In genomic region chr2:10720306-10720705, GRCh38 we compare ENCODE assay signal across 18 cellular contexts. TPM values are rescaled to one million over a fixed set of nuclear protein-coding genes. Genes with fewer than 3 reads are reported as not detected.
DNase-seq lines count a peak whose midpoint lies in the region; ATAC-seq, FAIRE-seq and TF ChIP-seq lines count a peak whose summit lies in the region.
"Had no signal": no experiment of that assay in that cellular context is flagged by ENCODE, and none has a peak within 500 bp of the region (broad histone marks: within the 10 kb centered on the region; RNA-seq: fewer than 3 reads in every experiment).

No MANE protein-coding gene starts in this region.

- 75% methylated on average over 7 of the region's 7 CpGs for WGBS in mesenchymal stem cell

- H2BK12ac ChIP-seq in mesenchymal stem cell (ENCODE audit: low read length in 2 of 2): no peak overlapping the region

- no peak overlapping the region for H3K4me2 ChIP-seq in mesenchymal stem cell (ENCODE audit: low read length, poor library complexity, severe bottlenecking)

- no peak overlapping the region for H3K23ac ChIP-seq in mesenchymal stem cell (ENCODE audit: low read length in 2 of 2)

- H2BK120ac ChIP-seq in mesenchymal stem cell (ENCODE audit: low read depth, low read length): no peak overlapping the region

- no peak overlapping the region for H4K91ac ChIP-seq in mesenchymal stem cell (ENCODE audit: low read length)

- POLR2A ChIA-PET in WTC11 (lab: Charles Lee): no interaction called here

- H3K4me3 Mint-ChIP-seq in stimulated activated naive CD8-positive, alpha-beta T cell treated with anti-CD3 and anti-CD28 coated beads, Interleukin-15, Interleukin-2, amounts not matched to agents 100 ng/mL and 50 ng/mL, for 24 hours: peak overlapping the region; percentile 55
- H3K4me3 Mint-ChIP-seq in WTC11: peak overlapping the region; percentile 64

- no peak overlapping the region for H3K4ac ChIP-seq in mesenchymal stem cell (ENCODE audit: low read depth in 1 of 2, low read length in 2 of 2)

- H3K36me3 Mint-ChIP-seq in stimulated activated naive CD8-positive, alpha-beta T cell treated with anti-CD3 and anti-CD28 coated beads, Interleukin-15, Interleukin-2, amounts not matched to agents 100 ng/mL and 50 ng/mL, for 24 hours (ENCODE audit: low read depth): no peaks in the 10 kb centered on the region
- H3K36me3 Mint-ChIP-seq in WTC11: no peaks in the 10 kb centered on the region

- H3K18ac ChIP-seq in mesenchymal stem cell (ENCODE audit: low read depth in 1 of 2, low read length in 2 of 2): no peak overlapping the region

- H3K27me3 ChIP-seq in mesenchymal stem cell (ENCODE audit: control insufficient read depth in 1 of 2, insufficient read depth in 1 of 2, low read length in 2 of 2): peaks cover 39 to 47% of the 10 kb centered on the region in 2 experiments

- H3K4me1 ChIP-seq in mesenchymal stem cell (ENCODE audit: control insufficient read depth, insufficient read depth, low read depth, low read length): peaks cover 14% of the 10 kb centered on the region

- no peak overlapping the region for H2BK15ac ChIP-seq in mesenchymal stem cell (ENCODE audit: low read depth, poor library complexity, severe bottlenecking)

- CTCF ChIA-PET in WTC11 (lab: Charles Lee): interaction anchor here (1.3 kb wide), 1 partner anchor 412 kb away, joined by 3 read pairs; a partner anchor contains a TSS

- H2BK5ac ChIP-seq in mesenchymal stem cell (ENCODE audit: low read depth, low read length, poor library complexity, severe bottlenecking): no peak overlapping the region

- H3K36me3 ChIP-seq in mesenchymal stem cell (ENCODE audit: control insufficient read depth in 1 of 2, insufficient read depth in 2 of 2, low read depth in 1 of 2, low read length in 2 of 2): no peaks in the 10 kb centered on the region

- no peaks in the 10 kb centered on the region for H3K79me1 ChIP-seq in mesenchymal stem cell (replicated peaks; ENCODE audit: low read length, poor library complexity, severe bottlenecking)

- H3K9me3 Mint-ChIP-seq in stimulated activated naive CD8-positive, alpha-beta T cell treated with anti-CD3 and anti-CD28 coated beads, Interleukin-15, Interleukin-2, amounts not matched to agents 100 ng/mL and 50 ng/mL, for 24 hours: no peaks in the 10 kb centered on the region
- no peaks in the 10 kb centered on the region for H3K9me3 Mint-ChIP-seq in WTC11

- no peak overlapping the region for H2AFZ ChIP-seq in mesenchymal stem cell (ENCODE audit: low read depth, low read length)

- no peaks in the 10 kb centered on the region for H3K9me3 ChIP-seq in mesenchymal stem cell (ENCODE audit: control insufficient read depth, low read length)
- H3K9me3 ChIP-seq: body of pancreas had no signal

- no peak for DNase-seq in stimulated activated naive CD8-positive, alpha-beta T cell treated with anti-CD3 and anti-CD28 coated beads, Interleukin-15, Interleukin-2, amounts not matched to agents 100 U/mL and 50 U/mL, for 24 hours
- no peak for DNase-seq in WTC11 (ENCODE audit: low spot score)
- peak; percentile 34 for DNase-seq in left kidney (ENCODE audit: low read depth, low spot score)
- no peak for DNase-seq in urothelium cell line (ENCODE audit: low spot score)
- DNase-seq in mesenchymal stem cell: no peak
- DNase-seq: body of pancreas; GF-D8; MV-4-11; NCI-H2029 treated with DMSO at 0.1 percent for 48 hours; nucleus accumbens; stimulated activated CD4-positive, alpha-beta T cell treated with anti-CD3 and anti-CD28 coated beads, Interleukin-4, amount 100 ng/mL, for 24 hours; stimulated activated CD8-positive, alpha-beta memory T cell treated with anti-CD3 and anti-CD28 coated beads, Interleukin-4, amount 100 ng/mL, for 48 hours; SW 1271 had no signal

- FAIRE-seq in urothelium cell line (lab: Jason Lieb, UNC): peak; percentile 42
- FAIRE-seq: GM12892, islet of Langerhans had no signal

- H3K27ac Mint-ChIP-seq in stimulated activated naive CD8-positive, alpha-beta T cell treated with anti-CD3 and anti-CD28 coated beads, Interleukin-15, Interleukin-2, amounts not matched to agents 100 ng/mL and 50 ng/mL, for 24 hours: no peak overlapping the region
- no peak overlapping the region for H3K27ac Mint-ChIP-seq in WTC11

- peaks cover 54% of the 10 kb centered on the region for H3K27me3 Mint-ChIP-seq in stimulated activated naive CD8-positive, alpha-beta T cell treated with anti-CD3 and anti-CD28 coated beads, Interleukin-15, Interleukin-2, amounts not matched to agents 100 ng/mL and 50 ng/mL, for 24 hours
- H3K27me3 Mint-ChIP-seq in WTC11 (ENCODE audit: low read depth): peaks cover 80% of the 10 kb centered on the region

- no peak overlapping the region for H3K14ac ChIP-seq in mesenchymal stem cell (ENCODE audit: low read length in 2 of 2)

- H3K4me3 ChIP-seq in mesenchymal stem cell (ENCODE audit: insufficient read depth in 1 of 2, low read depth in 1 of 2, low read length in 2 of 2): no peak overlapping the region
- H3K4me3 ChIP-seq: body of pancreas had no signal

- TF ChIP-seq CTCF in WTC11 (IDR thresholded peaks at IDR 0.05): no peak

- H3K27ac ChIP-seq in mesenchymal stem cell (ENCODE audit: low read length, poor library complexity, severe bottlenecking): no peak overlapping the region
- H3K27ac ChIP-seq: body of pancreas had no signal

- no peak overlapping the region for H3K9ac ChIP-seq in mesenchymal stem cell (ENCODE audit: low read length)

- no peak overlapping the region for H2AK5ac ChIP-seq in mesenchymal stem cell (ENCODE audit: low read length, severe bottlenecking)

- H4K8ac ChIP-seq in mesenchymal stem cell (ENCODE audit: low read length): no peak overlapping the region

- H3K4me1 Mint-ChIP-seq in stimulated activated naive CD8-positive, alpha-beta T cell treated with anti-CD3 and anti-CD28 coated beads, Interleukin-15, Interleukin-2, amounts not matched to agents 100 ng/mL and 50 ng/mL, for 24 hours (ENCODE audit: low read depth): peaks cover 3% of the 10 kb centered on the region
- H3K4me1 Mint-ChIP-seq in WTC11: peaks cover 10% of the 10 kb centered on the region

- no peak for ATAC-seq in stimulated activated naive CD8-positive, alpha-beta T cell treated with anti-CD3 and anti-CD28 coated beads, Interleukin-15, Interleukin-2, amounts not matched to agents 100 U/mL and 50 U/mL, for 24 hours
- ATAC-seq in WTC11 (no peak), GM18517 (IDR thresholded peaks at IDR 0.05; ENCODE audit: unreplicated experiment) (no peak), GM21576 (IDR thresholded peaks at IDR 0.05; ENCODE audit: unreplicated experiment) (no peak)

TF ChIP-seq in WTC11, 78 proteins besides CTCF, POLR2A, EP300 and RAD21 (continues in another document):
- TF ChIP-seq CREM (CRISPR knock-in tag; IDR thresholded peaks at IDR 0.05) (no peak), ZNF232 (CRISPR knock-in tag; IDR thresholded peaks at IDR 0.05) (no peak), MXD4 (CRISPR knock-in tag; IDR thresholded peaks at IDR 0.05; ENCODE audit: borderline replicate concordance) (no peak), ATF3 (CRISPR knock-in tag; conservative IDR thresholded peaks at IDR 0.05) (no peak), NR1H2 (CRISPR knock-in tag; IDR thresholded peaks at IDR 0.05) (no peak), ZNF423 (CRISPR knock-in tag; IDR thresholded peaks at IDR 0.05) (no peak), SOX15 (CRISPR knock-in tag; IDR thresholded peaks at IDR 0.05) (no peak), FOXK1 (CRISPR knock-in tag; IDR thresholded peaks at IDR 0.05) (no peak), USF2 (CRISPR knock-in tag; IDR thresholded peaks at IDR 0.05) (no peak), NR2C2 (CRISPR knock-in tag; IDR thresholded peaks at IDR 0.05) (no peak), ZNF281 (CRISPR knock-in tag; IDR thresholded peaks at IDR 0.05) (no peak), ZNF263 (CRISPR knock-in tag; IDR thresholded peaks at IDR 0.05; ENCODE audit: low read depth) (no peak), NR3C1 (CRISPR knock-in tag; conservative IDR thresholded peaks at IDR 0.05; ENCODE audit: low read depth) (no peak)

RNA-seq across cellular contexts. Expression of gene ATP6V1C2, which starts 1.1 kb away (rescaled TPM):
- 0.42 to 1.9 TPM (median 1.2 TPM) in 3 replicates for total RNA-seq in WTC11 (2021)
- polyA plus RNA-seq in mesenchymal stem cell (2013, experiment 1 of 2): 0.07 TPM
- polyA plus RNA-seq in mesenchymal stem cell (2013, experiment 2 of 2): 0.07 TPM

RNA-seq across cellular contexts. Expression of gene NOL10, which starts 30.5 kb away (rescaled TPM):
- 28.1 to 31.8 TPM (median 28.7 TPM) in 3 replicates for total RNA-seq in WTC11 (2021)
- polyA plus RNA-seq in mesenchymal stem cell (2013, experiment 1 of 2): 16.1 TPM
- 15.1 TPM for polyA plus RNA-seq in mesenchymal stem cell (2013, experiment 2 of 2)
